Comparison of ENCODE assay signal across 18 cellular contexts in genomic region chr9:4992872-4993271, GRCh38. TPM values are rescaled to one million over a fixed set of nuclear protein-coding genes. Genes with fewer than 3 reads are reported as not detected.
DNase-seq lines count a peak whose midpoint lies in the region; ATAC-seq and TF ChIP-seq lines count a peak whose summit lies in the region.
"Had no signal": no experiment of that assay in that cellular context is flagged by ENCODE, and none has a peak within 500 bp of the region (broad histone marks: within the 10 kb centered on the region; RNA-seq: fewer than 3 reads in every experiment).

No MANE protein-coding gene starts in this region.

- H3K9me3 ChIP-seq in HEK293 (ENCODE audit: control insufficient read depth, insufficient read depth, low read depth, low read length) (no peaks in the 10 kb centered on the region), thoracic aorta (no peaks in the 10 kb centered on the region)
- H3K9me3 ChIP-seq: SJSA1 had no signal

- H3K4me1 ChIP-seq in HEK293 (ENCODE audit: control insufficient read depth, insufficient read depth, low read length), result no peaks in the 10 kb centered on the region
- peaks cover 51 to 76% of the 10 kb centered on the region in 2 donors for H3K4me1 ChIP-seq in thoracic aorta (ENCODE audit: control insufficient read depth in 1 of 2, low read depth in 2 of 2)

- POLR2A ChIA-PET in HEK293 (lab: Yijun Ruan, JAX), result no interaction called here

- H3K36me3 ChIP-seq in HEK293 (ENCODE audit: control insufficient read depth in 2 of 2, insufficient read depth in 1 of 2, low read length in 2 of 2), result peaks cover 0 to 10% of the 10 kb centered on the region in 2 experiments; a peak in 1 of 3 replicates
- H3K36me3 ChIP-seq in thoracic aorta, result peaks cover 18% of the 10 kb centered on the region

- H3K9me3 Mint-ChIP-seq in activated T-cell treated with anti-CD3 and anti-CD28 coated beads, Interleukin-2, amount 50 U/mL, for 24 hours, result peaks cover 2% of the 10 kb centered on the region
- H3K9me3 Mint-ChIP-seq in activated T-cell treated with anti-CD3 and anti-CD28 coated beads, Interleukin-2, amount 50 U/mL, for 4 hours, result peaks cover 16% of the 10 kb centered on the region
- H3K9me3 Mint-ChIP-seq in activated T-helper 2 cell treated with anti-CD3 and anti-CD28 coated beads, Interferon-gamma antibody, Interleukin-2, Interleukin-4, amounts not matched to agents 10 μg/mL and 5 μg/mL and 100 μg/mL, durations not matched to agents 14 hours and 24 hours and 36 hours, result peaks cover 19% of the 10 kb centered on the region

- intact Hi-C loops in activated T-helper 2 cell treated with anti-CD3 and anti-CD28 coated beads, Interferon-gamma antibody, Interleukin-2, Interleukin-4, amounts not matched to agents 10 μg/mL and 5 μg/mL and 100 μg/mL, durations not matched to agents 14 hours and 24 hours and 36 hours (cut with micrococcal nuclease), result no loop called here

- peak overlapping the region; percentile 66 for H3K27ac Mint-ChIP-seq in activated T-cell treated with anti-CD3 and anti-CD28 coated beads, Interleukin-2, amount 50 U/mL, for 24 hours
- peak overlapping the region; percentile 56 for H3K27ac Mint-ChIP-seq in activated T-helper 2 cell treated with anti-CD3 and anti-CD28 coated beads, Interferon-gamma antibody, Interleukin-2, Interleukin-4, amounts not matched to agents 10 μg/mL and 5 μg/mL and 100 μg/mL, durations not matched to agents 14 hours and 24 hours and 36 hours

- no peak for ATAC-seq in activated T-cell treated with anti-CD3 and anti-CD28 coated beads, Interleukin-2, amount 50 U/mL, for 4 hours
- no peak for ATAC-seq in thoracic aorta (ENCODE audit: insufficient number of reproducible peaks, low FRiP score, low read depth)
- ATAC-seq: HCT116, Right ventricle myocardium inferior had no signal

- no peak overlapping the region for H3K4me3 Mint-ChIP-seq in activated T-cell treated with anti-CD3 and anti-CD28 coated beads, Interleukin-2, amount 50 U/mL, for 24 hours
- no peak overlapping the region for H3K4me3 Mint-ChIP-seq in activated T-cell treated with anti-CD3 and anti-CD28 coated beads, Interleukin-2, amount 50 U/mL, for 4 hours
- H3K4me3 Mint-ChIP-seq in activated T-helper 2 cell treated with anti-CD3 and anti-CD28 coated beads, Interferon-gamma antibody, Interleukin-2, Interleukin-4, amounts not matched to agents 10 μg/mL and 5 μg/mL and 100 μg/mL, durations not matched to agents 14 hours and 24 hours and 36 hours (ENCODE audit: low read depth), result no peak overlapping the region

- no peak overlapping the region for H3K4me3 ChIP-seq in HEK293 (ENCODE audit: low read depth, low read length)
- H3K4me3 ChIP-seq in thoracic aorta, result no peak overlapping the region
- H3K4me3 ChIP-seq: SJSA1 had no signal

- no peaks in the 10 kb centered on the region for H3K27me3 Mint-ChIP-seq in activated T-cell treated with anti-CD3 and anti-CD28 coated beads, Interleukin-2, amount 50 U/mL, for 24 hours
- H3K27me3 Mint-ChIP-seq in activated T-cell treated with anti-CD3 and anti-CD28 coated beads, Interleukin-2, amount 50 U/mL, for 4 hours (ENCODE audit: low read depth), result no peaks in the 10 kb centered on the region
- no peaks in the 10 kb centered on the region for H3K27me3 Mint-ChIP-seq in activated T-helper 2 cell treated with anti-CD3 and anti-CD28 coated beads, Interferon-gamma antibody, Interleukin-2, Interleukin-4, amounts not matched to agents 10 μg/mL and 5 μg/mL and 100 μg/mL, durations not matched to agents 14 hours and 24 hours and 36 hours (ENCODE audit: low read depth)

- H3K4me1 Mint-ChIP-seq in activated T-cell treated with anti-CD3 and anti-CD28 coated beads, Interleukin-2, amount 50 U/mL, for 24 hours (ENCODE audit: low read depth), result peaks cover 53% of the 10 kb centered on the region
- H3K4me1 Mint-ChIP-seq in activated T-cell treated with anti-CD3 and anti-CD28 coated beads, Interleukin-2, amount 50 U/mL, for 4 hours (ENCODE audit: low read depth), result peaks cover 34% of the 10 kb centered on the region
- peaks cover 45% of the 10 kb centered on the region for H3K4me1 Mint-ChIP-seq in activated T-helper 2 cell treated with anti-CD3 and anti-CD28 coated beads, Interferon-gamma antibody, Interleukin-2, Interleukin-4, amounts not matched to agents 10 μg/mL and 5 μg/mL and 100 μg/mL, durations not matched to agents 14 hours and 24 hours and 36 hours (ENCODE audit: low read depth)

- H3K27ac ChIP-seq in HEK293 (ENCODE audit: extremely low read depth, low read depth, low read length), result no peak overlapping the region
- H3K27ac ChIP-seq in thoracic aorta, result peak overlapping the region; percentile 6 to 66
- H3K27ac ChIP-seq: C4-2B, SJSA1 had no signal

- CTCF ChIA-PET in HEK293 (lab: Yijun Ruan, JAX), result interaction anchor here (0.8 to 1.2 kb wide), 4 partner anchors 230 to 243 kb away, joined by 3 to 4 read pairs (median 3); no protein-coding TSS in a partner anchor

- no peak for DNase-seq in activated T-cell treated with anti-CD3 and anti-CD28 coated beads, Interleukin-2, amount 50 U/mL, for 24 hours
- DNase-seq in activated T-cell treated with anti-CD3 and anti-CD28 coated beads, Interleukin-2, amount 50 U/mL, for 4 hours, result no peak
- DNase-seq in activated T-helper 2 cell treated with anti-CD3 and anti-CD28 coated beads, Interferon-gamma antibody, Interleukin-2, Interleukin-4, amounts not matched to agents 10 μg/mL and 5 μg/mL and 100 μg/mL, durations not matched to agents 14 hours and 24 hours and 36 hours (ENCODE audit: low spot score), result no peak
- DNase-seq in thoracic aorta (ENCODE audit: low spot score), result no peak
- no peak for DNase-seq in iPS-NIHi7 (ENCODE audit: extremely low spot score)
- DNase-seq in NCI-H1092 treated with DMSO at 0.1 percent for 48 hours (lab: John Stamatoyannopoulos, UW), result no peak
- DNase-seq: DMS53, GDM1, Kasumi-1, NCI-H1417, NCI-H187, NCI-H446, NCI-H526 had no signal

- H3K36me3 Mint-ChIP-seq in activated T-cell treated with anti-CD3 and anti-CD28 coated beads, Interleukin-2, amount 50 U/mL, for 24 hours (ENCODE audit: low read depth), result peaks cover 61% of the 10 kb centered on the region
- H3K36me3 Mint-ChIP-seq in activated T-cell treated with anti-CD3 and anti-CD28 coated beads, Interleukin-2, amount 50 U/mL, for 4 hours (ENCODE audit: insufficient read depth), result peaks cover 45% of the 10 kb centered on the region
- H3K36me3 Mint-ChIP-seq in activated T-helper 2 cell treated with anti-CD3 and anti-CD28 coated beads, Interferon-gamma antibody, Interleukin-2, Interleukin-4, amounts not matched to agents 10 μg/mL and 5 μg/mL and 100 μg/mL, durations not matched to agents 14 hours and 24 hours and 36 hours (ENCODE audit: low read depth), result peaks cover 19% of the 10 kb centered on the region

- no peaks in the 10 kb centered on the region for H3K27me3 ChIP-seq in thoracic aorta (replicated peaks; ENCODE audit: insufficient read depth)
- H3K27me3 ChIP-seq: SJSA1 had no signal

- TF ChIP-seq CTCF in HEK293 (tag by site-specific recombination; IDR thresholded peaks at IDR 0.05) (no peak), thoracic aorta (IDR thresholded peaks at IDR 0.05) (no peak)

TF ChIP-seq in HEK293, 187 proteins besides CTCF, POLR2A, EP300 and RAD21:
- peak; percentile 76 for TF ChIP-seq SETDB1 (IDR thresholded peaks at IDR 0.05; ENCODE audit: insufficient read length, low read length)
- TF ChIP-seq ZBTB44 (tag by site-specific recombination; IDR thresholded peaks at IDR 0.05), result no peak

RNA-seq across cellular contexts. Expression of gene JAK2, which starts 7.8 kb away (rescaled TPM):
- 10 to 100 TPM; 39.9 to 44.5 (median 41.6) TPM for total RNA-seq in activated T-cell treated with anti-CD3 and anti-CD28 coated beads, Interleukin-2, amount 50 U/mL, for 4 hours
- 29.4 and 32.3 TPM in 2 replicates for total RNA-seq in activated T-helper 2 cell treated with anti-CD3 and anti-CD28 coated beads, Interferon-gamma antibody, Interleukin-2, Interleukin-4, amounts not matched to agents 10 μg/mL and 5 μg/mL and 100 μg/mL, durations not matched to agents 14 hours and 24 hours and 36 hours
- total RNA-seq in thoracic aorta, result 10 to 100 TPM; 77.8 to 90.0 TPM
